8 cellular contexts compared by ENCODE assay signal in the genomic region with DNA sequence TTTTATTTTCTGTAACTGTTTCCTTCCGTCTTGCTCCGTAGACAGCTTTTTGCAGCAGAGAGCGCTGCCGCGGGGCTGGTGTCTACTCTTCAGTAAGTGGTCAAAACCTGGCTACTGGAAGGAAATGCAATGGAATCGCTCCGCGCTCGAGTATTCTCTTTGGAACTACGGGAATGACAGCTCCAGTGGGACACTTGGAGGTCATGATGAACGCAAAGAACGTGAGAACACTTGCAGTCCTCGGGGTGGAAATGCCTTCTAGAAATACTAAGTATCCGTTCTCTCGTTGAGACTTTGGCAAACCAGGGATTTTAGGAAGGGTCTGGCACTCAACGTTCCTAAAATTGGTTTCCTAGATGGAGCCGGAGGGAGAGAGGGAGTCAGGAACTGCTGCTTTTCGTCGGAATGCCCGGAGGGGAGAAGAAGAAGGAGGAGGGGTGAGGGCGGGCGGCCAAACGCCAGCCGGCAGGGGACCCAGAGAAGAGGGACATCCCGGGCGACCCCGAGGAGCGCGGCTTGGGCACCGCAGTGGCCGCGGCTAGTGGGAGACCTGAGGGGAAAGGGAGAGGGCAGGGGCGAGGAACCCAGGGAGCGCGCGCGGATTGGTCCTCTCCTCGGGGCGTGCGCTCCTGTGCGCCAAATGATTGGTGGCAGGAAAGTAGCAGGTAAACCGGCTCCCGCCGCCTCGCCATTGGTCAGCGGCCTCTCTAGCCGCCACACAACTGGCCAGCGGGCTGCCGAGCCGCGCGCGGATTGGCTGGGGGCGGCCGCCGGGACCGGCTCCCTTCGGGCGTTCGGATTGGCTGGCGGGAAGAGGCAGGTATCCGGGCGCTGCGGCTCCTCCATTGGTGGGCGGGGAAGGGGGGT. TPM values are rescaled to one million over a fixed set of nuclear protein-coding genes. Genes with fewer than 3 reads are reported as not detected.
DNase-seq lines count a peak whose midpoint lies in the region; ATAC-seq and TF ChIP-seq lines count a peak whose summit lies in the region.

No MANE protein-coding gene starts in this region.

- H4K91ac ChIP-seq in neuronal stem cell (ENCODE audit: low read depth, low read length, poor library complexity) = no peak overlapping the region

- H3K4me1 ChIP-seq in gastroesophageal sphincter = peaks cover 0 to 45% (median 11%) of the 10 kb centered on the region in 3 donors
- peaks cover 3 to 8% of the 10 kb centered on the region in 2 donors for H3K4me1 ChIP-seq in neuronal stem cell (ENCODE audit: control insufficient read depth in 2 of 2, insufficient read depth in 1 of 2, low read depth in 1 of 2, low read length in 2 of 2)
- peaks cover 3 to 36% (median 34%) of the 10 kb centered on the region in 5 donors for H3K4me1 ChIP-seq in subcutaneous abdominal adipose tissue (ENCODE audit: control insufficient read depth in 5 of 5, insufficient read depth in 5 of 5, low read length in 5 of 5)

- H2BK15ac ChIP-seq in neuronal stem cell (ENCODE audit: low read length) = no peak overlapping the region

- 0% methylated on average over 13 to 24 of the region's 65 CpGs for WGBS in gastroesophageal sphincter (ENCODE audit: low coverage in 1 of 2), 2 donors
- WGBS in neuronal stem cell (ENCODE audit: extremely low coverage in 2 of 2, insufficient read length in 2 of 2, insufficient replicate concordance in 1 of 2), 2 donors = no CpG with 5 or more reads among the region's 65 CpGs

- H2BK120ac ChIP-seq in neuronal stem cell (ENCODE audit: low read depth, low read length) = no peak overlapping the region

- H3K18ac ChIP-seq in neuronal stem cell (ENCODE audit: low read length) = no peak overlapping the region

- DNase-seq in ELF-1 (ENCODE audit: low read depth, low spot score) (peak; percentile 99), H7 (peak; percentile 99), MG63 (peak; percentile 99), SIG-M5 treated with dmso at 0.1 percent for 504 hours (lab: John Stamatoyannopoulos, UW; ENCODE audit: unreplicated experiment) (peak; percentile 92), neuronal stem cell (ENCODE audit: low spot score) (peak; percentile 96)
- DNase-seq in activated naive CD4-positive, alpha-beta T cell treated with anti-CD3 and anti-CD28 coated beads for 36 hours = peak; percentile 98

- no peak for TF ChIP-seq EP300 in gastroesophageal sphincter (IDR thresholded peaks at IDR 0.05)

- CTCF ChIA-PET in activated naive CD4-positive, alpha-beta T cell treated with anti-CD3 and anti-CD28 coated beads for 36 hours (lab: Charles Lee) = interaction anchor here (0.8 to 1.6 kb wide), 5 partner anchors 11 to 68 kb away, joined by 3 to 13 read pairs (median 3); no protein-coding TSS in a partner anchor

- H2AK5ac ChIP-seq in neuronal stem cell (ENCODE audit: low read depth, low read length) = no peak overlapping the region

- peak overlapping the region; percentile 74 for H3K27ac Mint-ChIP-seq in activated naive CD4-positive, alpha-beta T cell treated with anti-CD3 and anti-CD28 coated beads for 36 hours

- H3K9ac ChIP-seq in neuronal stem cell (ENCODE audit: low read depth, low read length, poor library complexity) (no peak overlapping the region), subcutaneous abdominal adipose tissue (ENCODE audit: low read length in 5 of 5) (peak overlapping the region; percentile 69 to 87 (median 76))

- intact Hi-C loops in activated naive CD4-positive, alpha-beta T cell treated with anti-CD3 and anti-CD28 coated beads for 36 hours (cut with micrococcal nuclease) = loop anchor here (1.0 to 5.0 kb wide), 7 partner anchors 10 to 605 kb away; a partner anchor contains a TSS

- no peak overlapping the region for H4K8ac ChIP-seq in neuronal stem cell (ENCODE audit: low read depth, low read length)

- no peaks in the 10 kb centered on the region for H3K36me3 ChIP-seq in H7 (replicated peaks; ENCODE audit: control insufficient read depth, insufficient read depth, low read length)
- no peaks in the 10 kb centered on the region for H3K36me3 ChIP-seq in MG63
- H3K36me3 ChIP-seq in gastroesophageal sphincter = no peaks in the 10 kb centered on the region
- H3K36me3 ChIP-seq in neuronal stem cell (replicated peaks in 1 of 2; ENCODE audit: control insufficient read depth in 2 of 2, insufficient read depth in 2 of 2, low read length in 2 of 2) = no peaks in the 10 kb centered on the region
- no peaks in the 10 kb centered on the region for H3K36me3 ChIP-seq in subcutaneous abdominal adipose tissue (ENCODE audit: control insufficient read depth in 5 of 5, insufficient read depth in 5 of 5, low read length in 5 of 5)

- H3K4ac ChIP-seq in neuronal stem cell (ENCODE audit: low read length) = no peak overlapping the region

- peaks cover 41% of the 10 kb centered on the region for H3K4me1 Mint-ChIP-seq in activated naive CD4-positive, alpha-beta T cell treated with anti-CD3 and anti-CD28 coated beads for 36 hours (ENCODE audit: low read depth)

- H3K9me3 ChIP-seq in MG63 = no peaks in the 10 kb centered on the region
- H3K9me3 ChIP-seq in gastroesophageal sphincter = no peaks in the 10 kb centered on the region
- H3K9me3 ChIP-seq in neuronal stem cell (replicated peaks in 1 of 2; ENCODE audit: control insufficient read depth in 2 of 2, insufficient read depth in 1 of 2, low read depth in 1 of 2, low read length in 2 of 2) = no peaks in the 10 kb centered on the region
- H3K9me3 ChIP-seq in subcutaneous abdominal adipose tissue (ENCODE audit: control insufficient read depth in 5 of 5, low read length in 5 of 5) = no peaks in the 10 kb centered on the region

- H3K4me3 ChIP-seq in H7 (ENCODE audit: insufficient read depth, low read depth, low read length) = peak overlapping the region; percentile 60
- H3K4me3 ChIP-seq in MG63 = peak overlapping the region; percentile 78
- H3K4me3 ChIP-seq in gastroesophageal sphincter = peak overlapping the region; percentile 65 to 70
- H3K4me3 ChIP-seq in neuronal stem cell (ENCODE audit: low read length in 2 of 2) = peak overlapping the region; percentile 52 to 88
- H3K4me3 ChIP-seq in subcutaneous abdominal adipose tissue (ENCODE audit: low read depth in 1 of 5, low read length in 5 of 5) = peak overlapping the region; percentile 83 to 93 (median 92)

- peak in 1 of 4 experiments; percentile 24 for TF ChIP-seq CTCF in gastroesophageal sphincter (IDR thresholded peaks at IDR 0.05)

- peak overlapping the region; percentile 99 for H2AFZ ChIP-seq in neuronal stem cell (ENCODE audit: low read length)

- H3K14ac ChIP-seq in neuronal stem cell (ENCODE audit: low read length) = no peak overlapping the region

- no peaks in the 10 kb centered on the region for H3K9me3 Mint-ChIP-seq in activated naive CD4-positive, alpha-beta T cell treated with anti-CD3 and anti-CD28 coated beads for 36 hours

- H3K4me3 Mint-ChIP-seq in activated naive CD4-positive, alpha-beta T cell treated with anti-CD3 and anti-CD28 coated beads for 36 hours = peak overlapping the region; percentile 94

- no peak overlapping the region for H2BK12ac ChIP-seq in neuronal stem cell (ENCODE audit: low read length)

- peak overlapping the region; percentile 79 for H3K4me2 ChIP-seq in neuronal stem cell (ENCODE audit: insufficient read depth, low read length, poor library complexity, severe bottlenecking)

- peaks cover 65% of the 10 kb centered on the region for H3K27me3 ChIP-seq in H7 (ENCODE audit: control insufficient read depth, insufficient read depth, low read length)
- peaks cover 17% of the 10 kb centered on the region for H3K27me3 ChIP-seq in MG63
- H3K27me3 ChIP-seq in gastroesophageal sphincter = no peaks in the 10 kb centered on the region
- peaks cover 12 to 61% (median 59%) of the 10 kb centered on the region in 3 experiments for H3K27me3 ChIP-seq in neuronal stem cell (ENCODE audit: control insufficient read depth in 3 of 3, insufficient read depth in 3 of 3, low read depth in 1 of 3, low read length in 3 of 3)
- H3K27me3 ChIP-seq in subcutaneous abdominal adipose tissue (ENCODE audit: control insufficient read depth in 5 of 5, insufficient read depth in 4 of 5, low read length in 5 of 5) = no peaks in the 10 kb centered on the region

- peak; percentile 81 to 84 for TF ChIP-seq POLR2A in gastroesophageal sphincter (IDR thresholded peaks at IDR 0.05)

- H3K27me3 Mint-ChIP-seq in activated naive CD4-positive, alpha-beta T cell treated with anti-CD3 and anti-CD28 coated beads for 36 hours (ENCODE audit: low read depth) = no peaks in the 10 kb centered on the region

- no peak overlapping the region for H2BK5ac ChIP-seq in neuronal stem cell (ENCODE audit: low read length)

- H3K36me3 Mint-ChIP-seq in activated naive CD4-positive, alpha-beta T cell treated with anti-CD3 and anti-CD28 coated beads for 36 hours (ENCODE audit: low read depth) = no peaks in the 10 kb centered on the region

- no peaks in the 10 kb centered on the region for H3K79me1 ChIP-seq in neuronal stem cell (ENCODE audit: low read depth, low read length)

- peak; percentile 96 for ATAC-seq in gastroesophageal sphincter

- H3K23ac ChIP-seq in neuronal stem cell (ENCODE audit: low read depth, low read length, poor library complexity) = peak overlapping the region; percentile 38

- H3K27ac ChIP-seq in gastroesophageal sphincter (peak overlapping the region; percentile 85 to 98 (median 94)), neuronal stem cell (replicated peaks; ENCODE audit: low read length) (no peak overlapping the region), subcutaneous abdominal adipose tissue (ENCODE audit: low read depth, low read length) (peak overlapping the region; percentile 92)

RNA-seq across cellular contexts. Expression of a gene that starts 0.5 kb away (rescaled TPM):
- total RNA-seq in H7 (2014; rRNA removed; shearing (Covaris generic)) = 3.8 and 5.0 TPM in 2 replicates
- total RNA-seq in MG63 (2014; rRNA removed; shearing (Covaris generic); ENCODE audit: low replicate concordance) = 9.3 and 19.8 TPM in 2 replicates
- total RNA-seq in activated naive CD4-positive, alpha-beta T cell treated with anti-CD3 and anti-CD28 coated beads for 36 hours = 10 to 100 TPM; 28.2 to 29.0 TPM
- total RNA-seq in gastroesophageal sphincter = 10 to 100 TPM; 32.2 to 38.4 (median 36.0) TPM
- 2.2 TPM for polyA plus RNA-seq in neuronal stem cell (2013, experiment 1 of 2)
- 2.7 TPM for polyA plus RNA-seq in neuronal stem cell (2013, experiment 2 of 2)
